Comparison of ENCODE assay signal across 8 cellular contexts in the genomic region with DNA sequence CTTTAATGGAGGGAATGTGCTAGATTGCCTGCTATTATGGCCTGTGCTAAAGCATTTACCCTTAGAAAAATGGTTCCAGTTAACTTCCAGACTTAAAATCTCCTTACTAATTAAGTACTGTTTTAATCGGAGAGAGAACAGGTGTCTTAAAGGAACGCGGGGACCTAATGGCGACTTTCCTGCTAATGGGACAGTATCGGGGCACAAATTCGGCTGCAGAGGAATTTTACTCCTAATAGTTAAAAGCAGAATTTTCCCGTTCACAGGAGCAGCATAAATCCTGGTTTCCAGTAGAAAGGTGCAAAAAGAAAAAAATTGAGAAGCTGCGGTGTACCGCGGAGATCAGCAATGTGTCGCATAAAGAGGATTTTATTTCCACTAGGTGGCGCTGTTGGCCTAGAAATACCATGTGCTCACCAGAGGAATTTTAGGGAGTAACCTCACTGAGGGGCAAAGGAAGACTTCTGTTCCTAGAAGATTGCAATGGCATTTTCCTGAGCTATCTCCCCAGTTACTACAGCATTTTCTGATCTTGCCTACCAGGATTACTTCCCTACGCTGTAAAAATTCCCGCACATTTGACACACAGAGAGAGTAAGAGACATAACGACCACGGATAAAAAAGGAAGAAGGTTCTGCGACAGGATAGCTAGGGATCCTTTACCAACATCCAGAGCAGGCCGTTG. TPM values are rescaled to one million over a fixed set of nuclear protein-coding genes. Genes with fewer than 3 reads are reported as not detected.
A peak's percentile ranks its signal among the peaks of the same experiment; 100 is the strongest.
DNase-seq lines count a peak whose midpoint lies in the region; ATAC-seq and TF ChIP-seq lines count a peak whose summit lies in the region.

No MANE protein-coding gene starts in this region.

- H3K4me1 Mint-ChIP-seq in activated naive CD4-positive, alpha-beta T cell treated with anti-CD3 and anti-CD28 coated beads for 36 hours (ENCODE audit: low read depth): no peaks in the 10 kb centered on the region

- intact Hi-C loops in activated naive CD4-positive, alpha-beta T cell treated with anti-CD3 and anti-CD28 coated beads for 36 hours (cut with micrococcal nuclease): loop anchor here (2.0 to 5.0 kb wide), 3 partner anchors 95 to 257 kb away; a partner anchor contains a TSS

- TF ChIP-seq CTCF in RWPE1 (conservative IDR thresholded peaks at IDR 0.05; ENCODE audit: low read depth): peak; percentile 69

- peaks cover 27% of the 10 kb centered on the region for H3K27me3 Mint-ChIP-seq in activated naive CD4-positive, alpha-beta T cell treated with anti-CD3 and anti-CD28 coated beads for 36 hours (ENCODE audit: low read depth)

- DNase-seq in DMS153 treated with DMSO at 0.1 percent for 48 hours (lab: John Stamatoyannopoulos, UW; ENCODE audit: unreplicated experiment): peak; percentile 58
- DNase-seq in HuH-7 (ENCODE audit: low spot score): peak; percentile 61
- peak; percentile 48 for DNase-seq in RWPE1 (ENCODE audit: low spot score)
- DNase-seq in activated naive CD4-positive, alpha-beta T cell treated with anti-CD3 and anti-CD28 coated beads for 36 hours: peak; percentile 75
- peak; percentile 40 for DNase-seq in globus pallidus (ENCODE audit: low spot score)
- DNase-seq in putamen (ENCODE audit: low spot score): peak; percentile 45

- peaks cover 16% of the 10 kb centered on the region for H3K9me3 Mint-ChIP-seq in activated naive CD4-positive, alpha-beta T cell treated with anti-CD3 and anti-CD28 coated beads for 36 hours

- POLR2A ChIA-PET in RWPE1 (lab: Yijun Ruan, JAX; ENCODE audit: low non-redundant PET): no interaction called here

- no peak overlapping the region for H3K4me3 Mint-ChIP-seq in activated naive CD4-positive, alpha-beta T cell treated with anti-CD3 and anti-CD28 coated beads for 36 hours

- H3K27ac Mint-ChIP-seq in activated naive CD4-positive, alpha-beta T cell treated with anti-CD3 and anti-CD28 coated beads for 36 hours: no peak overlapping the region

- peaks cover 1% of the 10 kb centered on the region for H3K36me3 Mint-ChIP-seq in activated naive CD4-positive, alpha-beta T cell treated with anti-CD3 and anti-CD28 coated beads for 36 hours (ENCODE audit: low read depth)

- CTCF ChIA-PET in RWPE1 (lab: Yijun Ruan, JAX): interaction anchor here (0.5 to 1.3 kb wide), 3 partner anchors 12 to 386 kb away, joined by 3 to 5 read pairs (median 4); no protein-coding TSS in a partner anchor
- CTCF ChIA-PET in activated naive CD4-positive, alpha-beta T cell treated with anti-CD3 and anti-CD28 coated beads for 36 hours (lab: Charles Lee): interaction anchor here (0.6 to 6.6 kb wide), 20 partner anchors 9 to 346 kb away, joined by 3 to 44 read pairs (median 4); no protein-coding TSS in a partner anchor

- H3K27ac ChIP-seq in RWPE1: no peak overlapping the region

- ATAC-seq in HG03135 (IDR thresholded peaks at IDR 0.05; ENCODE audit: unreplicated experiment) (no peak), HG03039 (IDR thresholded peaks at IDR 0.05; ENCODE audit: unreplicated experiment) (no peak)

RNA-seq across cellular contexts. Expression of a gene that starts 44.5 kb away (rescaled TPM):
- total RNA-seq in activated naive CD4-positive, alpha-beta T cell treated with anti-CD3 and anti-CD28 coated beads for 36 hours: 1 to 10 TPM; 1.7 to 1.8 TPM

RNA-seq across cellular contexts. Expression of a gene that starts 56.1 kb away (rescaled TPM):
- not detected for total RNA-seq in activated naive CD4-positive, alpha-beta T cell treated with anti-CD3 and anti-CD28 coated beads for 36 hours
